Comparison of ENCODE assay signal across 1 cellular context in the genomic region with DNA sequence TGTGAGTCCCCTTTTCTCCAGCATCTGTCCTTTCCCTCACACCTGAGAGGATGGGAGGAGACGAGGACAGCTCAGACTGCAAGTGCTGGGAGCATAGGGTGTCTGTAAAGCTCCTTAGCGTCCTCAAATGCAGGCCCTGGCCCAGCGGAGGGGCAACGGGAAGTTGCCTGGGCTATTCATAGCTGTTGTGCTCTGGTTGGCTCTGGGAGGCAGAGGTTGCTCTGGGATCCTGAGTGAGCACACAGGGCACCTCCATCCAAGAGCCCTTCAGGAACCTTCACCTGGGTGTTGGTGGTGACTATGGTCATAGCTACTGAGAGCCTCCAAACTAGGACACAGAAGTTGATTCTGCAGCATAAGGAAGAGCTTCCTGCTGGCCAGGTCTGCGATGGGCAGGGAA.
TF ChIP-seq lines count a peak whose summit lies in the region.

No MANE protein-coding gene starts in this region.

TF ChIP-seq in GM12878, 131 proteins besides CTCF, POLR2A, EP300 and RAD21:
- TF ChIP-seq, protein P1, sequence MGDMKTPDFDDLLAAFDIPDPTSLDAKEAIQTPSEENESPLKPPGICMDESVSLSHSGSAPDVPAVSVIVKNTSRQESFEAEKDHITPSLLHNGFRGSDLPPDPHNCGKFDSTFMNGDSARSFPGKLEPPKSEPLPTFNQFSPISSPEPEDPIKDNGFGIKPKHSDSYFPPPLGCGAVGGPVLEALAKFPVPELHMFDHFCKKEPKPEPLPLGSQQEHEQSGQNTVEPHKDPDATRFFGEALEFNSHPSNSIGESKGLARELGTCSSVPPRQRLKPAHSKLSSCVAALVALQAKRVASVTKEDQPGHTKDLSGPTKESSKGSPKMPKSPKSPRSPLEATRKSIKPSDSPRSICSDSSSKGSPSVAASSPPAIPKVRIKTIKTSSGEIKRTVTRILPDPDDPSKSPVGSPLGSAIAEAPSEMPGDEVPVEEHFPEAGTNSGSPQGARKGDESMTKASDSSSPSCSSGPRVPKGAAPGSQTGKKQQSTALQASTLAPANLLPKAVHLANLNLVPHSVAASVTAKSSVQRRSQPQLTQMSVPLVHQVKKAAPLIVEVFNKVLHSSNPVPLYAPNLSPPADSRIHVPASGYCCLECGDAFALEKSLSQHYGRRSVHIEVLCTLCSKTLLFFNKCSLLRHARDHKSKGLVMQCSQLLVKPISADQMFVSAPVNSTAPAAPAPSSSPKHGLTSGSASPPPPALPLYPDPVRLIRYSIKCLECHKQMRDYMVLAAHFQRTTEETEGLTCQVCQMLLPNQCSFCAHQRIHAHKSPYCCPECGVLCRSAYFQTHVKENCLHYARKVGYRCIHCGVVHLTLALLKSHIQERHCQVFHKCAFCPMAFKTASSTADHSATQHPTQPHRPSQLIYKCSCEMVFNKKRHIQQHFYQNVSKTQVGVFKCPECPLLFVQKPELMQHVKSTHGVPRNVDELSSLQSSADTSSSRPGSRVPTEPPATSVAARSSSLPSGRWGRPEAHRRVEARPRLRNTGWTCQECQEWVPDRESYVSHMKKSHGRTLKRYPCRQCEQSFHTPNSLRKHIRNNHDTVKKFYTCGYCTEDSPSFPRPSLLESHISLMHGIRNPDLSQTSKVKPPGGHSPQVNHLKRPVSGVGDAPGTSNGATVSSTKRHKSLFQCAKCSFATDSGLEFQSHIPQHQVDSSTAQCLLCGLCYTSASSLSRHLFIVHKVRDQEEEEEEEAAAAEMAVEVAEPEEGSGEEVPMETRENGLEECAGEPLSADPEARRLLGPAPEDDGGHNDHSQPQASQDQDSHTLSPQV (IDR thresholded peaks at IDR 0.05) = no peak
- TF ChIP-seq DPF2 (IDR thresholded peaks at IDR 0.05) = no peak
- TF ChIP-seq, protein P2, sequence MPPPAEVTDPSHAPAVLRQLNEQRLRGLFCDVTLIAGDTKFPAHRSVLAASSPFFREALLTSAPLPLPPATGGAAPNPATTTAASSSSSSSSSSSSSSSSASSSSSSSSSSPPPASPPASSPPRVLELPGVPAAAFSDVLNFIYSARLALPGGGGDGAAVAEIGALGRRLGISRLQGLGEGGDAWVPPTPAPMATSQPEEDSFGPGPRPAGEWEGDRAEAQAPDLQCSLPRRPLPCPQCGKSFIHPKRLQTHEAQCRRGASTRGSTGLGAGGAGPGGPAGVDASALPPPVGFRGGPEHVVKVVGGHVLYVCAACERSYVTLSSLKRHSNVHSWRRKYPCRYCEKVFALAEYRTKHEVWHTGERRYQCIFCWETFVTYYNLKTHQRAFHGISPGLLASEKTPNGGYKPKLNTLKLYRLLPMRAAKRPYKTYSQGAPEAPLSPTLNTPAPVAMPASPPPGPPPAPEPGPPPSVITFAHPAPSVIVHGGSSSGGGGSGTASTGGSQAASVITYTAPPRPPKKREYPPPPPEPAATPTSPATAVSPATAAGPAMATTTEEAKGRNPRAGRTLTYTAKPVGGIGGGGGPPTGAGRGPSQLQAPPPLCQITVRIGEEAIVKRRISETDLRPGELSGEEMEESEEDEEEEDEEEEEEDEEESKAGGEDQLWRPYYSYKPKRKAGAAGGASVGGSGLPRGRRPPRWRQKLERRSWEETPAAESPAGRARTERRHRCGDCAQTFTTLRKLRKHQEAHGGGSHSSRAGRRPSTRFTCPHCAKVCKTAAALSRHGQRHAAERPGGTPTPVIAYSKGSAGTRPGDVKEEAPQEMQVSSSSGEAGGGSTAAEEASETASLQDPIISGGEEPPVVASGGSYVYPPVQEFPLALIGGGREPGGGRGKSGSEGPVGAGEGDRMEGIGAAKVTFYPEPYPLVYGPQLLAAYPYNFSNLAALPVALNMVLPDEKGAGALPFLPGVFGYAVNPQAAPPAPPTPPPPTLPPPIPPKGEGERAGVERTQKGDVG (CRISPR knock-in tag; IDR thresholded peaks at IDR 0.05) = no peak
- no peak for TF ChIP-seq SMARCA5 (IDR thresholded peaks at IDR 0.05)
- TF ChIP-seq, protein P3, sequence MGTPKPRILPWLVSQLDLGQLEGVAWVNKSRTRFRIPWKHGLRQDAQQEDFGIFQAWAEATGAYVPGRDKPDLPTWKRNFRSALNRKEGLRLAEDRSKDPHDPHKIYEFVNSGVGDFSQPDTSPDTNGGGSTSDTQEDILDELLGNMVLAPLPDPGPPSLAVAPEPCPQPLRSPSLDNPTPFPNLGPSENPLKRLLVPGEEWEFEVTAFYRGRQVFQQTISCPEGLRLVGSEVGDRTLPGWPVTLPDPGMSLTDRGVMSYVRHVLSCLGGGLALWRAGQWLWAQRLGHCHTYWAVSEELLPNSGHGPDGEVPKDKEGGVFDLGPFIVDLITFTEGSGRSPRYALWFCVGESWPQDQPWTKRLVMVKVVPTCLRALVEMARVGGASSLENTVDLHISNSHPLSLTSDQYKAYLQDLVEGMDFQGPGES (IDR thresholded peaks at IDR 0.05) = no peak
- TF ChIP-seq TCF3 (IDR thresholded peaks at IDR 0.05; ENCODE audit: borderline replicate concordance, insufficient read depth, low read depth, low read length) = no peak
- no peak for TF ChIP-seq CHD4 (IDR thresholded peaks at IDR 0.05)
- no peak for TF ChIP-seq SUPT20H (IDR thresholded peaks at IDR 0.05; ENCODE audit: borderline replicate concordance, control insufficient read depth, low read depth, low read length)
- no peak for TF ChIP-seq TBL1XR1 (IDR thresholded peaks at IDR 0.05; ENCODE audit: low read depth, low read length)
- TF ChIP-seq PML (IDR thresholded peaks at IDR 0.05; ENCODE audit: low read length) = no peak
- TF ChIP-seq, protein P4, sequence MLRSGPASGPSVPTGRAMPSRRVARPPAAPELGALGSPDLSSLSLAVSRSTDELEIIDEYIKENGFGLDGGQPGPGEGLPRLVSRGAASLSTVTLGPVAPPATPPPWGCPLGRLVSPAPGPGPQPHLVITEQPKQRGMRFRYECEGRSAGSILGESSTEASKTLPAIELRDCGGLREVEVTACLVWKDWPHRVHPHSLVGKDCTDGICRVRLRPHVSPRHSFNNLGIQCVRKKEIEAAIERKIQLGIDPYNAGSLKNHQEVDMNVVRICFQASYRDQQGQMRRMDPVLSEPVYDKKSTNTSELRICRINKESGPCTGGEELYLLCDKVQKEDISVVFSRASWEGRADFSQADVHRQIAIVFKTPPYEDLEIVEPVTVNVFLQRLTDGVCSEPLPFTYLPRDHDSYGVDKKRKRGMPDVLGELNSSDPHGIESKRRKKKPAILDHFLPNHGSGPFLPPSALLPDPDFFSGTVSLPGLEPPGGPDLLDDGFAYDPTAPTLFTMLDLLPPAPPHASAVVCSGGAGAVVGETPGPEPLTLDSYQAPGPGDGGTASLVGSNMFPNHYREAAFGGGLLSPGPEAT (IDR thresholded peaks at IDR 0.05; ENCODE audit: low read depth) = no peak
- TF ChIP-seq SUZ12 (IDR thresholded peaks at IDR 0.05; ENCODE audit: unreplicated experiment) = no peak
- no peak for TF ChIP-seq PAX8 (IDR thresholded peaks at IDR 0.05)
- TF ChIP-seq POU2F2 (IDR thresholded peaks at IDR 0.05; ENCODE audit: borderline replicate concordance, low read depth, low read length) = no peak
- no peak for TF ChIP-seq SMAD1 (IDR thresholded peaks at IDR 0.05; ENCODE audit: low read depth, partially characterized antibody)
- TF ChIP-seq NRF1 (conservative IDR thresholded peaks at IDR 0.05; ENCODE audit: low read depth, low read length) = no peak
- TF ChIP-seq CBX5 (IDR thresholded peaks at IDR 0.05; ENCODE audit: low read depth) = no peak
- no peak for TF ChIP-seq RCOR1 (conservative IDR thresholded peaks at IDR 0.05; ENCODE audit: low read depth, low read length)
